8 cellular contexts compared by ENCODE assay signal in the genomic region with DNA sequence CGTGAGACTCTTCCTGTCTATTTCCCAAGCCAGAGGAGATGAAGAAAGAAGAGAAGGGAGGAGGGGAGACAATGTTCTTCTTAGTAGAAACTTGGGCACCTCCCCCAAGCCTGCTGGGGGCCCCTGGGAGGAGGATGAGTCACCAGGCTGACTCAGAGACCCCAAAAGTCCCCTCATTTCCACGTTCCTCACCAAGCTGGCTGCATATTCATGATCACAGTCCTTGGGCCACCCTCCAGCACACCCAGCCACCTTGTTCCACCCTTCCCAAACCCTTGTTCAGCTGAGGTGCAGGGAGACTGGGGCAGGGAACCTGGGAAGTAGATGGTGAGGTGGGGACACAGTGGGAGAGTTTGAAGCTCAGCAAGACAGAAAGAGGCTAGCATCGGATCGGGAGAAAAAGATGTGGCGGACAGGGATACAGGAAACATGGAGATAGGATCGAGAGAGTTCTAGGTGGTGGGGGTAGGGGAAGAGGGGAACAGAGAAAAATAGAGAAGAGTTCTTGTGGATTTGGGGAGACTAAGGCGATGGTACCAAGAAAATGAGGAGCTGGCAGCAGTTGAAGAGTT. TPM values are rescaled to one million over a fixed set of nuclear protein-coding genes. Genes with fewer than 3 reads are reported as not detected.
DNase-seq lines count a peak whose midpoint lies in the region; ATAC-seq, FAIRE-seq and TF ChIP-seq lines count a peak whose summit lies in the region.

No MANE protein-coding gene starts in this region.

- peaks cover 4% of the 10 kb centered on the region for H3F3A ChIP-seq in PC-3 (ENCODE audit: low read length, unreplicated experiment)

- no peak overlapping the region for H3K4me3 ChIP-seq in CD8-positive, alpha-beta memory T cell (ENCODE audit: low read length)
- H3K4me3 ChIP-seq in PC-3 (ENCODE audit: low read length) (peak overlapping the region; percentile 74), bronchial epithelial cell (ENCODE audit: low read depth, low read length) (peak overlapping the region; percentile 37), right lobe of liver (peak overlapping the region; percentile 52 to 76 (median 70))

- no peaks in the 10 kb centered on the region for H4K20me1 ChIP-seq in PC-3 (ENCODE audit: low read length)

- 8% methylated on average over 7 of the region's 7 CpGs for WGBS in right lobe of liver (ENCODE audit: insufficient coverage, low coverage, low lambda C conversion rate, missing lambda C conversion rate)

- no peak for DNase-seq in CD8-positive, alpha-beta memory T cell
- DNase-seq in PC-3 = no peak
- no peak for DNase-seq in bronchial epithelial cell (ENCODE audit: low read depth)
- no peak for DNase-seq in right lobe of liver
- peak; percentile 60 to 72 for DNase-seq in stimulated activated naive CD8-positive, alpha-beta T cell treated with anti-CD3 and anti-CD28 coated beads, Interleukin-15, amount 100 ng/mL, for 72 hours
- DNase-seq in GM19240 (ENCODE audit: insufficient read length, low spot score) = no peak

- H3K4me3 Mint-ChIP-seq in CD8-positive, alpha-beta memory T cell = peak overlapping the region in 4 of 7 donors; percentile 11 to 67 (median 34)
- peak overlapping the region; percentile 97 for H3K4me3 Mint-ChIP-seq in stimulated activated naive CD8-positive, alpha-beta T cell treated with anti-CD3 and anti-CD28 coated beads, Interleukin-15, amount 100 ng/mL, for 72 hours

- H3K9me3 Mint-ChIP-seq in CD8-positive, alpha-beta memory T cell = no peaks in the 10 kb centered on the region
- no peaks in the 10 kb centered on the region for H3K9me3 Mint-ChIP-seq in stimulated activated naive CD8-positive, alpha-beta T cell treated with anti-CD3 and anti-CD28 coated beads, Interleukin-15, amount 100 ng/mL, for 72 hours

- TF ChIP-seq CTCF in PC-3 (conservative IDR thresholded peaks at IDR 0.05; ENCODE audit: low read depth, low read length) (no peak), bronchial epithelial cell (IDR thresholded peaks at IDR 0.05; ENCODE audit: insufficient read depth, low read length, severe bottlenecking) (no peak), right lobe of liver (IDR thresholded peaks at IDR 0.05) (no peak)

- peaks cover 12% of the 10 kb centered on the region for H3K4me1 ChIP-seq in CD8-positive, alpha-beta memory T cell (ENCODE audit: insufficient read depth, low read length)
- H3K4me1 ChIP-seq in PC-3 (ENCODE audit: insufficient read depth, low read length) (peaks cover 19% of the 10 kb centered on the region), right lobe of liver (peaks cover 0 to 16% (median 5%) of the 10 kb centered on the region in 4 donors)

- CTCF ChIA-PET in CD8-positive, alpha-beta memory T cell (lab: Charles Lee) = interaction anchor here (1.0 to 9.1 kb wide), 7 partner anchors 19 to 474 kb away, joined by 3 to 94 read pairs (median 6); a partner anchor contains a TSS
- CTCF ChIA-PET in PC-3 (lab: Charles Lee) = interaction anchor here (1.8 kb wide), 1 partner anchor 22 kb away, joined by 4 read pairs; a partner anchor contains a TSS

- H3K79me2 ChIP-seq in PC-3 (ENCODE audit: low read length) = peaks cover 15% of the 10 kb centered on the region

- peaks cover 13 to 20% (median 17%) of the 10 kb centered on the region in 3 donors for H3K4me1 Mint-ChIP-seq in CD8-positive, alpha-beta memory T cell
- peaks cover 42% of the 10 kb centered on the region for H3K4me1 Mint-ChIP-seq in stimulated activated naive CD8-positive, alpha-beta T cell treated with anti-CD3 and anti-CD28 coated beads, Interleukin-15, amount 100 ng/mL, for 72 hours

- no peak for TF ChIP-seq POLR2A in right lobe of liver (IDR thresholded peaks at IDR 0.05)

- H3K36me3 Mint-ChIP-seq in CD8-positive, alpha-beta memory T cell = no peaks in the 10 kb centered on the region

- no peaks in the 10 kb centered on the region for H3K27me3 ChIP-seq in CD8-positive, alpha-beta memory T cell (ENCODE audit: insufficient read depth, low read length, poor library complexity, severe bottlenecking)
- H3K27me3 ChIP-seq in PC-3 (ENCODE audit: low read length) (no peaks in the 10 kb centered on the region), bronchial epithelial cell (ENCODE audit: control insufficient read depth, insufficient read depth, low read length) (no peaks in the 10 kb centered on the region), right lobe of liver (no peaks in the 10 kb centered on the region)

- peak overlapping the region; percentile 71 for H2AFZ ChIP-seq in PC-3 (ENCODE audit: low read length)

- H3K27ac ChIP-seq in CD8-positive, alpha-beta memory T cell (ENCODE audit: low read depth, low read length) = peak overlapping the region; percentile 20
- H3K27ac ChIP-seq in PC-3 (ENCODE audit: low read length) = no peak overlapping the region
- peak overlapping the region; percentile 58 to 83 (median 75) for H3K27ac ChIP-seq in right lobe of liver

- POLR2A ChIA-PET in CD8-positive, alpha-beta memory T cell (lab: Charles Lee) = interaction anchor here (2.0 kb wide), 1 partner anchor 210 kb away, joined by 9 read pairs; a partner anchor contains a TSS
- POLR2A ChIA-PET in PC-3 (lab: Charles Lee; ENCODE audit: unreplicated experiment) = no interaction called here

- peak overlapping the region; percentile 93 for H3K4me2 ChIP-seq in PC-3 (ENCODE audit: low read length)

- H3K27ac Mint-ChIP-seq in CD8-positive, alpha-beta memory T cell = peak overlapping the region in 1 of 8 donors; percentile 47
- peak overlapping the region; percentile 94 to 96 for H3K27ac Mint-ChIP-seq in stimulated activated naive CD8-positive, alpha-beta T cell treated with anti-CD3 and anti-CD28 coated beads, Interleukin-15, amount 100 ng/mL, for 72 hours

- ATAC-seq in PC-3 (no peak), right lobe of liver (peak in 2 of 4 donors; percentile 0 to 4), GM21717 (IDR thresholded peaks at IDR 0.05; ENCODE audit: unreplicated experiment) (no peak), HG03521 (IDR thresholded peaks at IDR 0.05; ENCODE audit: unreplicated experiment) (no peak)
- ATAC-seq in stimulated activated naive CD8-positive, alpha-beta T cell treated with anti-CD3 and anti-CD28 coated beads, Interleukin-15, amount 100 ng/mL, for 72 hours = peak; percentile 82

- H3K9me3 ChIP-seq in CD8-positive, alpha-beta memory T cell (ENCODE audit: low read length) = no peaks in the 10 kb centered on the region
- H3K9me3 ChIP-seq in PC-3 (ENCODE audit: low read length) = no peaks in the 10 kb centered on the region
- H3K9me3 ChIP-seq in right lobe of liver = no peaks in the 10 kb centered on the region

- intact Hi-C loops in PC-3 (cut with micrococcal nuclease) = no loop called here
- intact Hi-C loops in right lobe of liver (cut with DNase I) = loop anchor here (5.0 to 10.0 kb wide), 2 partner anchors 188 to 311 kb away; a partner anchor contains a TSS

- H3K27me3 Mint-ChIP-seq in CD8-positive, alpha-beta memory T cell = peaks cover 12% of the 10 kb centered on the region in 2 donors
- no peaks in the 10 kb centered on the region for H3K27me3 Mint-ChIP-seq in stimulated activated naive CD8-positive, alpha-beta T cell treated with anti-CD3 and anti-CD28 coated beads, Interleukin-15, amount 100 ng/mL, for 72 hours

- no peaks in the 10 kb centered on the region for H3K9me2 ChIP-seq in PC-3 (replicated peaks; ENCODE audit: low read length)

- no peak for FAIRE-seq in bronchial epithelial cell (lab: Jason Lieb, UNC)

- H3K36me3 ChIP-seq in CD8-positive, alpha-beta memory T cell (ENCODE audit: insufficient read depth, low read length) = no peaks in the 10 kb centered on the region
- H3K36me3 ChIP-seq in PC-3 (ENCODE audit: low read depth, low read length) (no peaks in the 10 kb centered on the region), bronchial epithelial cell (ENCODE audit: control insufficient read depth, insufficient read depth, low read length) (peaks cover 4% of the 10 kb centered on the region), right lobe of liver (peaks cover 0 to 12% (median 0%) of the 10 kb centered on the region in 4 donors)

- BruUV-seq in PC-3 (replicated peaks; lab: Mats Ljungman, UMichigan) = no TSS peak

- H3K9ac ChIP-seq in PC-3 (ENCODE audit: low read length) = peak overlapping the region; percentile 78

RNA-seq across cellular contexts. Expression of a gene that starts 0.7 kb away (rescaled TPM):
- 1 to 10 TPM; 9.0 to 9.5 TPM for total RNA-seq in CD8-positive, alpha-beta memory T cell
- not detected for polyA plus RNA-seq in CD8-positive, alpha-beta memory T cell
- total RNA-seq in PC-3 (2014; rRNA removed) (41.2 and 42.3 TPM in 2 replicates), bronchial epithelial cell (24.2 and 40.8 TPM in 2 replicates), right lobe of liver (10 to 100 TPM; 11.9 to 52.2 (median 47.9) TPM)

RNA-seq across cellular contexts. Expression of a gene that starts 5.1 kb away (rescaled TPM):
- total RNA-seq in CD8-positive, alpha-beta memory T cell = 1,000 to 10,000 TPM; 1,959 to 2,149 TPM
- polyA plus RNA-seq in CD8-positive, alpha-beta memory T cell = 20,406 TPM
- total RNA-seq in PC-3 (2014; rRNA removed) = 1,964 and 2,544 TPM in 2 replicates
- 1,160 and 1,698 TPM in 2 replicates for total RNA-seq in bronchial epithelial cell
- 100 to 1,000 TPM; 305 to 500 (median 428) TPM for total RNA-seq in right lobe of liver

RNA-seq across cellular contexts. Expression of a gene that starts 8.0 kb away (rescaled TPM):
- 100 to 1,000 TPM; 232 to 239 TPM for total RNA-seq in CD8-positive, alpha-beta memory T cell
- 351 TPM for polyA plus RNA-seq in CD8-positive, alpha-beta memory T cell
- total RNA-seq in PC-3 (2014; rRNA removed) = 377 and 388 TPM in 2 replicates
- total RNA-seq in bronchial epithelial cell = 181 and 183 TPM in 2 replicates
- 100 to 1,000 TPM in 2 of 6 experiments, 10 to 100 TPM in 4; 55.8 to 169 (median 90.9) TPM for total RNA-seq in right lobe of liver

RNA-seq across cellular contexts. Expression of a gene that starts 17.7 kb away (rescaled TPM):
- 10 to 100 TPM in 1 of 2 experiments, 1 to 10 TPM in 1; 10.0 to 10.1 TPM for total RNA-seq in CD8-positive, alpha-beta memory T cell
- polyA plus RNA-seq in CD8-positive, alpha-beta memory T cell = 5.3 TPM
- 22.9 and 28.7 TPM in 2 replicates for total RNA-seq in PC-3 (2014; rRNA removed)
- total RNA-seq in bronchial epithelial cell = 4.6 and 7.1 TPM in 2 replicates
- total RNA-seq in right lobe of liver = 10 to 100 TPM in 1 of 6 experiments, 1 to 10 TPM in 5; 4.9 to 11.1 (median 8.2) TPM

RNA-seq across cellular contexts. Expression of a gene that starts 22.1 kb away (rescaled TPM):
- total RNA-seq in CD8-positive, alpha-beta memory T cell = 10 to 100 TPM; 85.5 to 88.2 TPM
- polyA plus RNA-seq in CD8-positive, alpha-beta memory T cell = 39.2 TPM
- total RNA-seq in PC-3 (2014; rRNA removed) = 201 and 224 TPM in 2 replicates
- 71.2 and 108 TPM in 2 replicates for total RNA-seq in bronchial epithelial cell
- 10 to 100 TPM; 33.0 to 63.6 (median 47.7) TPM for total RNA-seq in right lobe of liver

Comparison
In these comparisons a context has a peak if more than half of its experiments do, and no peak if none do; other contexts are left out.
1. DNase-seq: peak in stimulated activated naive CD8-positive, alpha-beta T cell treated with anti-CD3 and anti-CD28 coated beads, Interleukin-15, amount 100 ng/mL, for 72 hours (2 of 2); none in CD8-positive, alpha-beta memory T cell (0 of 5), PC-3 (single experiment), bronchial epithelial cell (single experiment), right lobe of liver (0 of 3) and GM19240 (single experiment).